In genomic region chr21:33945652-33946270, GRCh38 we compare ENCODE assay signal across 18 cellular contexts. TPM values are rescaled to one million over a fixed set of nuclear protein-coding genes. Genes with fewer than 3 reads are reported as not detected.
DNase-seq lines count a peak whose midpoint lies in the region; TF ChIP-seq lines count a peak whose summit lies in the region.
"Had no signal": no experiment of that assay in that cellular context is flagged by ENCODE, and none has a peak within 500 bp of the region (broad histone marks: within the 10 kb centered on the region; RNA-seq: fewer than 3 reads in every experiment).

No MANE protein-coding gene starts in this region.

- peaks cover 16% of the 10 kb centered on the region for H3F3A ChIP-seq in smooth muscle cell (ENCODE audit: low read depth)

- H3K36me3 ChIP-seq in mammary epithelial cell (ENCODE audit: insufficient read depth, low read length) (no peaks in the 10 kb centered on the region), smooth muscle cell (ENCODE audit: low read depth) (no peaks in the 10 kb centered on the region)
- H3K36me3 ChIP-seq: brain microvascular endothelial cell, upper lobe of left lung had no signal

- peak overlapping the region; percentile 43 for H3K4me2 ChIP-seq in mammary epithelial cell (ENCODE audit: insufficient read depth, low read depth, low read length)
- H3K4me2 ChIP-seq in smooth muscle cell, result no peak overlapping the region

- CTCF ChIA-PET in mammary epithelial cell (lab: Charles Lee; ENCODE audit: low non-redundant PET), result no interaction called here

- H3K27me3 ChIP-seq in mammary epithelial cell (ENCODE audit: insufficient read depth, low read length), result no peaks in the 10 kb centered on the region
- no peaks in the 10 kb centered on the region for H3K27me3 ChIP-seq in smooth muscle cell (ENCODE audit: low read depth)
- H3K27me3 ChIP-seq: brain microvascular endothelial cell, upper lobe of left lung had no signal

- H3K9ac ChIP-seq in mammary epithelial cell (ENCODE audit: insufficient read depth, low read length) (no peak overlapping the region), smooth muscle cell (ENCODE audit: low read depth) (no peak overlapping the region)

- TF ChIP-seq CTCF in mammary epithelial cell (conservative IDR thresholded peaks at IDR 0.05 in 1 of 2, IDR thresholded peaks at IDR 0.05 in 1 of 2; ENCODE audit: extremely low read depth in 1 of 2, insufficient read depth in 1 of 2, low read depth in 1 of 2, low read length in 2 of 2) (no peak), smooth muscle cell (IDR thresholded peaks at IDR 0.05; ENCODE audit: borderline replicate concordance, insufficient read depth, poor library complexity, severe bottlenecking) (no peak), coronary artery (IDR thresholded peaks at IDR 0.05) (no peak)

- in situ Hi-C loops in mammary epithelial cell (cut with MboI; ENCODE audit: low sequenced_read_pairs in 2 of 2), result no loop called here

- H3K4me1 ChIP-seq in mammary epithelial cell (ENCODE audit: insufficient read depth, low read length) (peaks cover 25% of the 10 kb centered on the region), smooth muscle cell (ENCODE audit: low read depth) (peaks cover 21% of the 10 kb centered on the region)

- H4K20me1 ChIP-seq in mammary epithelial cell (ENCODE audit: insufficient read depth, low read length) (no peaks in the 10 kb centered on the region), smooth muscle cell (ENCODE audit: low read depth) (no peaks in the 10 kb centered on the region)

- H3K9me3 ChIP-seq in mammary epithelial cell (replicated peaks; ENCODE audit: insufficient read depth, low read length), result no peaks in the 10 kb centered on the region
- H3K9me3 ChIP-seq in smooth muscle cell (replicated peaks; ENCODE audit: low read depth), result no peaks in the 10 kb centered on the region
- H3K9me3 ChIP-seq: psoas muscle, upper lobe of left lung had no signal

- H2AFZ ChIP-seq in mammary epithelial cell (ENCODE audit: low read depth, low read length), result no peak overlapping the region
- H2AFZ ChIP-seq in smooth muscle cell (ENCODE audit: low read depth), result no peak overlapping the region

- peak; percentile 37 for DNase-seq in activated CD8-positive, alpha-beta memory T cell treated with anti-CD3 and anti-CD28 coated beads for 24 hours
- DNase-seq in activated CD8-positive, alpha-beta memory T cell treated with anti-CD3 and anti-CD28 coated beads, Interleukin-2, amount 50 U/mL, for 4 hours, result no peak
- DNase-seq in OCI-M1 (lab: John Stamatoyannopoulos, UW) (peak; percentile 84), mammary epithelial cell (peak; percentile 71), smooth muscle cell (lab: John Stamatoyannopoulos, UW; ENCODE audit: unreplicated experiment) (no peak), midbrain (lab: John Stamatoyannopoulos, UW) (no peak), coronary artery (ENCODE audit: low spot score) (no peak), cerebellar cortex (ENCODE audit: low spot score) (no peak)
- DNase-seq: activated T-cell treated with anti-CD3 and anti-CD28 coated beads for 4 hours; brain microvascular endothelial cell; endodermal cell; islet precursor cell; NCI-H1417 treated with DMSO at 0.1 percent for 48 hours; NCI-H510A treated with DMSO at 0.1 percent for 48 hours; psoas muscle; Right ventricle myocardium superior; stimulated activated CD4-positive, alpha-beta T cell treated with anti-CD3 and anti-CD28 coated beads, Interleukin-15, amount 100 ng/mL, for 24 hours; upper lobe of left lung had no signal

- BruUV-seq in mammary epithelial cell (replicated peaks; lab: Mats Ljungman, UMichigan), result no TSS peak

- dilution Hi-C loops in mammary epithelial cell (cut with HindIII; ENCODE audit: low sequenced_read_pairs), result no loop called here

- WGBS in mammary epithelial cell (ENCODE audit: low coverage, missing lambda C conversion rate), result 100% methylated on average over 1 of the region's 2 CpGs
- WGBS in smooth muscle cell (ENCODE audit: low lambda C conversion rate), result 84% methylated on average over 2 of the region's 2 CpGs

- H3K4me3 ChIP-seq in mammary epithelial cell (replicated peaks in 1 of 3; ENCODE audit: insufficient read depth in 1 of 3, low read depth in 2 of 3, low read length in 3 of 3), result no peak overlapping the region
- H3K4me3 ChIP-seq in smooth muscle cell, result no peak overlapping the region
- H3K4me3 ChIP-seq in coronary artery, result no peak overlapping the region
- H3K4me3 ChIP-seq: psoas muscle, upper lobe of left lung had no signal

- intact Hi-C loops in mammary epithelial cell (cut with micrococcal nuclease), result loop anchor here (5.0 kb wide), 1 partner anchor 127 kb away; the partner anchor contains the start of genes MRPS6 and SLC5A3

- H3K79me2 ChIP-seq in mammary epithelial cell (ENCODE audit: insufficient read depth, low read length), result no peaks in the 10 kb centered on the region
- no peaks in the 10 kb centered on the region for H3K79me2 ChIP-seq in smooth muscle cell (ENCODE audit: low read depth)

- peak overlapping the region; percentile 10 for H3K27ac ChIP-seq in mammary epithelial cell (ENCODE audit: insufficient read depth, low read depth, low read length)
- H3K27ac ChIP-seq in smooth muscle cell (ENCODE audit: low read depth), result peak overlapping the region; percentile 91
- H3K27ac ChIP-seq in coronary artery, result no peak overlapping the region
- H3K27ac ChIP-seq: brain microvascular endothelial cell, psoas muscle, upper lobe of left lung had no signal

RNA-seq across cellular contexts. Expression of gene ATP5PO, which starts 30.2 kb away (rescaled TPM):
- total RNA-seq in mammary epithelial cell, result 100 to 1,000 TPM in 1 of 2 donors, 10 to 100 TPM in 1; 84.7 to 157 TPM
- polyA plus RNA-seq in mammary epithelial cell, result 218 TPM
- polyA minus RNA-seq in mammary epithelial cell, result 150 TPM
- 226 and 269 TPM in 2 replicates for total RNA-seq in smooth muscle cell
- polyA plus RNA-seq in smooth muscle cell, result 363 and 366 TPM in 2 replicates

Comparison
In these comparisons a context has a peak if more than half of its experiments do, and no peak if none do; other contexts are left out.
1. DNase-seq: peak in activated CD8-positive, alpha-beta memory T cell treated with anti-CD3 and anti-CD28 coated beads for 24 hours (single experiment), OCI-M1 (single experiment) and mammary epithelial cell (single experiment); none in activated CD8-positive, alpha-beta memory T cell treated with anti-CD3 and anti-CD28 coated beads, Interleukin-2, amount 50 U/mL, for 4 hours (single experiment), smooth muscle cell (single experiment), midbrain (single experiment), coronary artery (single experiment) and cerebellar cortex (single experiment).
2. H3K27ac ChIP-seq: peak in mammary epithelial cell (single experiment) and smooth muscle cell (single experiment); none in coronary artery (0 of 2).